22 cellular contexts compared by ENCODE assay signal in genomic region chr5:143026380-143026779, GRCh38.
A peak's percentile ranks its signal among the peaks of the same experiment; 100 is the strongest.
DNase-seq lines count a peak whose midpoint lies in the region.
"Had no signal": no experiment of that assay in that cellular context is flagged by ENCODE, and none has a peak within 500 bp of the region (broad histone marks: within the 10 kb centered on the region; RNA-seq: fewer than 3 reads in every experiment).

No MANE protein-coding gene starts in this region.

- peaks cover 53% of the 10 kb centered on the region for H3K4me1 Mint-ChIP-seq in activated naive CD8-positive, alpha-beta T cell (ENCODE audit: low read depth)
- peaks cover 66% of the 10 kb centered on the region for H3K4me1 Mint-ChIP-seq in activated naive CD8-positive, alpha-beta T cell treated with anti-CD3 and anti-CD28 coated beads for 36 hours
- peaks cover 32% of the 10 kb centered on the region for H3K4me1 Mint-ChIP-seq in dendritic cell treated with granulocyte-macrophage colony-stimulating factor and Interleukin-4, amounts not matched to agents 40 ng/mL and 50 ng/mL, for 4 days (ENCODE audit: low read depth)
- peaks cover 50% of the 10 kb centered on the region for H3K4me1 Mint-ChIP-seq in activated CD4-positive, alpha-beta T cell treated with anti-CD3 and anti-CD28 coated beads, Interleukin-2, amount 10 ng/mL, durations not matched to agents 7 days and 5 days

- no peaks in the 10 kb centered on the region for H3K9me3 ChIP-seq in skeletal muscle tissue (ENCODE audit: control insufficient read depth in 3 of 3, low read length in 3 of 3)

- POLR2A ChIA-PET in activated CD4-positive, alpha-beta T cell treated with anti-CD3 and anti-CD28 coated beads, Interleukin-2, amount 10 ng/mL, durations not matched to agents 7 days and 5 days (lab: Charles Lee): no interaction called here

- CTCF ChIA-PET in activated CD4-positive, alpha-beta T cell treated with anti-CD3 and anti-CD28 coated beads, Interleukin-2, amount 10 ng/mL, durations not matched to agents 7 days and 5 days (lab: Charles Lee): interaction anchor here (2.2 kb wide), 1 partner anchor 18 kb away, joined by 4 read pairs; no protein-coding TSS in a partner anchor

- peak overlapping the region in 2 of 3 donors; percentile 17 to 26 for H3K9ac ChIP-seq in skeletal muscle tissue (ENCODE audit: low read depth in 1 of 3, low read length in 3 of 3)
- H3K9ac ChIP-seq: BLaER1 treated with 17β-estradiol and CSF1 and Interleukin-3, amounts not matched to agents 10 nM and 100 nM had no signal

- H3K27ac Mint-ChIP-seq in activated naive CD8-positive, alpha-beta T cell: peak overlapping the region; percentile 24
- no peak overlapping the region for H3K27ac Mint-ChIP-seq in activated naive CD8-positive, alpha-beta T cell treated with anti-CD3 and anti-CD28 coated beads for 36 hours
- peak overlapping the region; percentile 12 for H3K27ac Mint-ChIP-seq in dendritic cell treated with granulocyte-macrophage colony-stimulating factor and Interleukin-4, amounts not matched to agents 40 ng/mL and 50 ng/mL, for 4 days
- no peak overlapping the region for H3K27ac Mint-ChIP-seq in activated CD4-positive, alpha-beta T cell treated with anti-CD3 and anti-CD28 coated beads, Interleukin-2, amount 10 ng/mL, durations not matched to agents 7 days and 5 days
- H3K27ac Mint-ChIP-seq: activated naive CD4-positive, alpha-beta T cell treated with anti-CD3 and anti-CD28 coated beads, Interleukin-2, amount 50 U/mL, for 24 hours had no signal

- H3K4me3 Mint-ChIP-seq in activated naive CD8-positive, alpha-beta T cell: no peak overlapping the region
- no peak overlapping the region for H3K4me3 Mint-ChIP-seq in activated naive CD8-positive, alpha-beta T cell treated with anti-CD3 and anti-CD28 coated beads for 36 hours
- H3K4me3 Mint-ChIP-seq in dendritic cell treated with granulocyte-macrophage colony-stimulating factor and Interleukin-4, amounts not matched to agents 40 ng/mL and 50 ng/mL, for 4 days: no peak overlapping the region
- no peak overlapping the region for H3K4me3 Mint-ChIP-seq in activated CD4-positive, alpha-beta T cell treated with anti-CD3 and anti-CD28 coated beads, Interleukin-2, amount 10 ng/mL, durations not matched to agents 7 days and 5 days
- H3K4me3 Mint-ChIP-seq: activated naive CD4-positive, alpha-beta T cell treated with anti-CD3 and anti-CD28 coated beads, Interleukin-2, amount 50 U/mL, for 24 hours; naive B cell had no signal

- no peak for DNase-seq in activated naive CD8-positive, alpha-beta T cell treated with anti-CD3 and anti-CD28 coated beads for 36 hours
- peak; percentile 4 for DNase-seq in NCI-H345 treated with DMSO at 0.1 percent for 48 hours (lab: John Stamatoyannopoulos, UW; ENCODE audit: unreplicated experiment)
- no peak for DNase-seq in SKM-1 treated with dmso at 0.1 percent for 144 hours (lab: John Stamatoyannopoulos, UW; ENCODE audit: unreplicated experiment)
- no peak for DNase-seq in activated CD4-positive, alpha-beta T cell treated with anti-CD3 and anti-CD28 coated beads, Interleukin-2, amount 10 ng/mL, durations not matched to agents 7 days and 5 days
- no peak for DNase-seq in DMS79 (lab: John Stamatoyannopoulos, UW)
- DNase-seq: activated CD4-positive, alpha-beta T cell treated with anti-CD3 and anti-CD28 coated beads, Interleukin-2, amount 50 U/mL, for 4 hours; brain microvascular endothelial cell; GDM1; MV-4-11; naive B cell; NCI-H187 treated with DMSO at 0.1 percent for 48 hours; NCI-H526; posterior cingulate gyrus; Right ventricle myocardium superior; WERI-Rb-1 had no signal

- H3K27me3 Mint-ChIP-seq in activated naive CD8-positive, alpha-beta T cell: no peaks in the 10 kb centered on the region
- H3K27me3 Mint-ChIP-seq in activated naive CD8-positive, alpha-beta T cell treated with anti-CD3 and anti-CD28 coated beads for 36 hours: no peaks in the 10 kb centered on the region
- H3K27me3 Mint-ChIP-seq in dendritic cell treated with granulocyte-macrophage colony-stimulating factor and Interleukin-4, amounts not matched to agents 40 ng/mL and 50 ng/mL, for 4 days: no peaks in the 10 kb centered on the region
- H3K27me3 Mint-ChIP-seq in activated CD4-positive, alpha-beta T cell treated with anti-CD3 and anti-CD28 coated beads, Interleukin-2, amount 10 ng/mL, durations not matched to agents 7 days and 5 days: no peaks in the 10 kb centered on the region
- H3K27me3 Mint-ChIP-seq: activated naive CD4-positive, alpha-beta T cell treated with anti-CD3 and anti-CD28 coated beads, Interleukin-2, amount 50 U/mL, for 24 hours; naive B cell had no signal

- H3K36me3 ChIP-seq in skeletal muscle tissue (ENCODE audit: control insufficient read depth in 3 of 3, insufficient read depth in 3 of 3, low read length in 3 of 3): no peaks in the 10 kb centered on the region
- H3K36me3 ChIP-seq: brain microvascular endothelial cell, WERI-Rb-1 had no signal

- H3K36me3 Mint-ChIP-seq in activated naive CD8-positive, alpha-beta T cell: peaks cover 7% of the 10 kb centered on the region
- H3K36me3 Mint-ChIP-seq in activated naive CD8-positive, alpha-beta T cell treated with anti-CD3 and anti-CD28 coated beads for 36 hours: peaks cover 8% of the 10 kb centered on the region
- peaks cover 53% of the 10 kb centered on the region for H3K36me3 Mint-ChIP-seq in dendritic cell treated with granulocyte-macrophage colony-stimulating factor and Interleukin-4, amounts not matched to agents 40 ng/mL and 50 ng/mL, for 4 days (ENCODE audit: low read depth)
- H3K36me3 Mint-ChIP-seq in activated CD4-positive, alpha-beta T cell treated with anti-CD3 and anti-CD28 coated beads, Interleukin-2, amount 10 ng/mL, durations not matched to agents 7 days and 5 days (ENCODE audit: low read depth): peaks cover 16% of the 10 kb centered on the region
- H3K36me3 Mint-ChIP-seq: naive B cell had no signal

- H3K9me3 Mint-ChIP-seq in activated naive CD8-positive, alpha-beta T cell (ENCODE audit: low read depth): no peaks in the 10 kb centered on the region
- H3K9me3 Mint-ChIP-seq in activated naive CD8-positive, alpha-beta T cell treated with anti-CD3 and anti-CD28 coated beads for 36 hours: no peaks in the 10 kb centered on the region
- H3K9me3 Mint-ChIP-seq in dendritic cell treated with granulocyte-macrophage colony-stimulating factor and Interleukin-4, amounts not matched to agents 40 ng/mL and 50 ng/mL, for 4 days: no peaks in the 10 kb centered on the region
- no peaks in the 10 kb centered on the region for H3K9me3 Mint-ChIP-seq in activated CD4-positive, alpha-beta T cell treated with anti-CD3 and anti-CD28 coated beads, Interleukin-2, amount 10 ng/mL, durations not matched to agents 7 days and 5 days
- H3K9me3 Mint-ChIP-seq: activated naive CD4-positive, alpha-beta T cell treated with anti-CD3 and anti-CD28 coated beads, Interleukin-2, amount 50 U/mL, for 24 hours; naive B cell had no signal

- no peak overlapping the region for H3K4me3 ChIP-seq in skeletal muscle tissue (ENCODE audit: low read length in 3 of 3)
- H3K4me3 ChIP-seq: BLaER1 treated with 17β-estradiol and CSF1 and Interleukin-3, amounts not matched to agents 10 nM and 100 nM; coronary artery; skin epidermis had no signal

- H3K27me3 ChIP-seq in skeletal muscle tissue (ENCODE audit: control insufficient read depth in 3 of 3, insufficient read depth in 3 of 3, low read length in 3 of 3): no peaks in the 10 kb centered on the region
- H3K27me3 ChIP-seq: BLaER1 treated with 17β-estradiol and CSF1 and Interleukin-3, amounts not matched to agents 10 nM and 100 nM; brain microvascular endothelial cell had no signal

- H3K4me1 ChIP-seq in skeletal muscle tissue (ENCODE audit: control insufficient read depth in 3 of 3, insufficient read depth in 3 of 3, low read length in 3 of 3): peaks cover 36 to 48% (median 40%) of the 10 kb centered on the region in 3 donors

- peak overlapping the region; percentile 96 for H3K27ac ChIP-seq in skeletal muscle tissue (ENCODE audit: low read depth, low read length)
- H3K27ac ChIP-seq: BLaER1 treated with 17β-estradiol and CSF1 and Interleukin-3, amounts not matched to agents 10 nM and 100 nM; brain microvascular endothelial cell; coronary artery; WERI-Rb-1 had no signal

- intact Hi-C loops in dendritic cell treated with granulocyte-macrophage colony-stimulating factor and Interleukin-4, amounts not matched to agents 40 ng/mL and 50 ng/mL, for 4 days (cut with micrococcal nuclease): no loop called here

Comparison
In these comparisons a context has a peak if more than half of its experiments do, and no peak if none do; other contexts are left out.
1. H3K27ac Mint-ChIP-seq: peak in activated naive CD8-positive, alpha-beta T cell (single experiment) and dendritic cell treated with granulocyte-macrophage colony-stimulating factor and Interleukin-4, amounts not matched to agents 40 ng/mL and 50 ng/mL, for 4 days (single experiment); none in activated naive CD8-positive, alpha-beta T cell treated with anti-CD3 and anti-CD28 coated beads for 36 hours (single experiment) and activated CD4-positive, alpha-beta T cell treated with anti-CD3 and anti-CD28 coated beads, Interleukin-2, amount 10 ng/mL, durations not matched to agents 7 days and 5 days (single experiment).